Comparison of ENCODE assay signal across 8 cellular contexts in genomic region chr19:345320-345879, GRCh38. TPM values are rescaled to one million over a fixed set of nuclear protein-coding genes. Genes with fewer than 3 reads are reported as not detected.
DNase-seq lines count a peak whose midpoint lies in the region; ATAC-seq, FAIRE-seq and TF ChIP-seq lines count a peak whose summit lies in the region.

No MANE protein-coding gene starts in this region.

- peak overlapping the region; percentile 59 for H2AFZ ChIP-seq in endothelial cell of umbilical vein (ENCODE audit: low read depth, low read length)

- H3K27me3 Mint-ChIP-seq in osteocyte (ENCODE audit: unreplicated experiment), result no peaks in the 10 kb centered on the region

- peaks cover 39% of the 10 kb centered on the region for H3K4me1 Mint-ChIP-seq in osteocyte (ENCODE audit: unreplicated experiment)

- TF ChIP-seq POLR2A in endothelial cell of umbilical vein (IDR thresholded peaks at IDR 0.05; ENCODE audit: low read depth, low read length), result no peak

- H3K9me3 ChIP-seq in ES-I3 (ENCODE audit: control insufficient read depth, insufficient read depth, low read length) (peaks cover 2% of the 10 kb centered on the region; the same call in 1 of the 2 replicates), endothelial cell of umbilical vein (replicated peaks; ENCODE audit: control insufficient read depth, insufficient read depth, low read length) (no peaks in the 10 kb centered on the region)

- no peak overlapping the region for H3K27ac Mint-ChIP-seq in osteocyte (ENCODE audit: unreplicated experiment)

- H3K9me1 ChIP-seq in endothelial cell of umbilical vein (replicated peaks; ENCODE audit: control insufficient read depth, extremely low read depth, insufficient read depth, low read length), result no peaks in the 10 kb centered on the region

- CTCF ChIA-PET in RWPE1 (lab: Yijun Ruan, JAX) (no interaction called here), endothelial cell of umbilical vein (lab: Charles Lee) (no interaction called here)

- BruUV-seq in endothelial cell of umbilical vein (replicated peaks; lab: Mats Ljungman, UMichigan), result no TSS peak

- DNase-seq in RWPE1 (ENCODE audit: low spot score), result no peak
- no peak for DNase-seq in endothelial cell of umbilical vein (ENCODE audit: low read depth, low spot score)
- DNase-seq in osteocyte (ENCODE audit: extremely low spot score, unreplicated experiment), result no peak
- DNase-seq in 8988T, result no peak
- DNase-seq in AML-193 (lab: John Stamatoyannopoulos, UW), result no peak

- H3K9ac ChIP-seq in ES-I3 (ENCODE audit: low read depth, low read length) (peak overlapping the region; percentile 90), endothelial cell of umbilical vein (replicated peaks; ENCODE audit: extremely low read depth, insufficient read depth, low read length) (no peak overlapping the region)

- H3K27ac ChIP-seq in RWPE1 (peak overlapping the region; percentile 83; the same call in 1 of the 2 replicates), endothelial cell of umbilical vein (ENCODE audit: insufficient read depth, low read depth, low read length) (no peak overlapping the region)

- no peak overlapping the region for H3K4me3 ChIP-seq in endothelial cell of umbilical vein (replicated peaks in 1 of 3; ENCODE audit: insufficient read depth in 1 of 3, low read depth in 1 of 3, low read length in 3 of 3)

- no peaks in the 10 kb centered on the region for H3K27me3 ChIP-seq in endothelial cell of umbilical vein (ENCODE audit: control insufficient read depth in 2 of 2, insufficient read depth in 2 of 2, low read length in 2 of 2)

- no peaks in the 10 kb centered on the region for H3K9me3 Mint-ChIP-seq in osteocyte (ENCODE audit: unreplicated experiment)

- peak overlapping the region; percentile 70 for H3K4me3 Mint-ChIP-seq in osteocyte (ENCODE audit: unreplicated experiment)

- intact Hi-C loops in endothelial cell of umbilical vein (cut with micrococcal nuclease), result loop anchor here (10.0 kb wide), 1 partner anchor 51 kb away; the partner anchor contains the start of gene PLPP2

- no peaks in the 10 kb centered on the region for H3K36me3 ChIP-seq in ES-I3 (ENCODE audit: insufficient read depth, low read length)
- H3K36me3 ChIP-seq in endothelial cell of umbilical vein (ENCODE audit: control insufficient read depth in 2 of 2, extremely low read depth in 1 of 2, insufficient read depth in 2 of 2, low read length in 2 of 2), result no peaks in the 10 kb centered on the region

- ATAC-seq in HG02840 (IDR thresholded peaks at IDR 0.05; ENCODE audit: low FRiP score, unreplicated experiment) (no peak), GM18861 (IDR thresholded peaks at IDR 0.05; ENCODE audit: unreplicated experiment) (no peak)

- H3K4me2 ChIP-seq in endothelial cell of umbilical vein (ENCODE audit: insufficient read depth, low read length), result no peak overlapping the region

- dilution Hi-C loops in endothelial cell of umbilical vein (cut with MboI; ENCODE audit: extremely low pct_ligation_motif_present, low sequenced_read_pairs), result no loop called here

- peaks cover 37% of the 10 kb centered on the region for H3K79me2 ChIP-seq in endothelial cell of umbilical vein (ENCODE audit: control insufficient read depth, insufficient read depth, low read length)

- no peak for TF ChIP-seq CTCF in RWPE1 (conservative IDR thresholded peaks at IDR 0.05; ENCODE audit: low read depth)
- TF ChIP-seq CTCF in endothelial cell of umbilical vein (IDR thresholded peaks at IDR 0.05; ENCODE audit: extremely low read depth in 1 of 2, insufficient read depth in 1 of 2, low read depth in 1 of 2, low read length in 2 of 2), result no peak
- TF ChIP-seq CTCF in osteocyte (IDR thresholded peaks at IDR 0.05), result no peak

- H3K36me3 Mint-ChIP-seq in osteocyte (ENCODE audit: unreplicated experiment), result peaks cover 2% of the 10 kb centered on the region

- no peak for FAIRE-seq in endothelial cell of umbilical vein (lab: Jason Lieb, UNC)

- H3K4me1 ChIP-seq in ES-I3 (ENCODE audit: insufficient read depth, low read length) (peaks cover 12% of the 10 kb centered on the region; the same call in 1 of the 2 replicates), endothelial cell of umbilical vein (ENCODE audit: control insufficient read depth, extremely low read depth, insufficient read depth, low read length) (peaks cover 35% of the 10 kb centered on the region)

- no peaks in the 10 kb centered on the region for H4K20me1 ChIP-seq in endothelial cell of umbilical vein (replicated peaks; ENCODE audit: control insufficient read depth, extremely low read depth, insufficient read depth, low read length)

- POLR2A ChIA-PET in RWPE1 (lab: Yijun Ruan, JAX; ENCODE audit: low non-redundant PET) (interaction anchor here (1.0 to 1.2 kb wide), 2 partner anchors 29 to 140 kb away, joined by 3 to 4 read pairs; no protein-coding TSS in a partner anchor), endothelial cell of umbilical vein (lab: Charles Lee) (no interaction called here)

TF ChIP-seq in endothelial cell of umbilical vein, 7 proteins besides CTCF, POLR2A, EP300 and RAD21:
- TF ChIP-seq JUN (IDR thresholded peaks at IDR 0.05; ENCODE audit: borderline replicate concordance, insufficient read depth, insufficient read length, low read depth) (no peak), MAX (IDR thresholded peaks at IDR 0.05; ENCODE audit: insufficient read depth, insufficient read length) (no peak), FOS (IDR thresholded peaks at IDR 0.05; ENCODE audit: borderline replicate concordance, insufficient read depth, low read length) (no peak), MYC (IDR thresholded peaks at IDR 0.05; ENCODE audit: low read depth, low read length) (no peak), EZH2 (IDR thresholded peaks at IDR 0.05; ENCODE audit: borderline replicate concordance, low read depth, low read length, severe bottlenecking) (no peak), POLR2AphosphoS5 (IDR thresholded peaks at IDR 0.05; ENCODE audit: insufficient read depth, low read depth, low read length) (no peak), GATA2 (IDR thresholded peaks at IDR 0.05; ENCODE audit: insufficient read depth, insufficient read length, low read depth, low read length) (no peak)

RNA-seq across cellular contexts. Expression of gene MIER2, which starts 0.8 kb away (rescaled TPM):
- total RNA-seq in endothelial cell of umbilical vein (41.7 and 44.9 TPM in 2 replicates), osteocyte (31.6 and 35.9 TPM in 2 replicates)
- 20.3 and 26.8 TPM in 2 replicates for polyA plus RNA-seq in endothelial cell of umbilical vein
- 17.4 and 20.3 TPM in 2 replicates for polyA plus RNA-seq in endothelial cell of umbilical vein (2011; cell fraction: cytosol; rRNA removed)
- polyA plus RNA-seq in endothelial cell of umbilical vein (2011; cell fraction: nucleus; rRNA removed), result 54.6 and 69.8 TPM in 2 replicates
- 44.8 and 55.7 TPM in 2 replicates for polyA plus RNA-seq in endothelial cell of umbilical vein (2012)
- polyA minus RNA-seq in endothelial cell of umbilical vein, result 70.1 and 74.1 TPM in 2 replicates
- 7.3 TPM for polyA minus RNA-seq in endothelial cell of umbilical vein (2011; cell fraction: cytosol; rRNA and poly(A)+ RNA removed)
- 35.1 and 41.4 TPM in 2 replicates for polyA minus RNA-seq in endothelial cell of umbilical vein (2011; cell fraction: nucleus; rRNA and poly(A)+ RNA removed)

RNA-seq across cellular contexts. Expression of gene PLPP2, which starts 54.2 kb away (rescaled TPM):
- total RNA-seq in endothelial cell of umbilical vein, result 12.0 and 27.9 TPM in 2 replicates
- polyA plus RNA-seq in endothelial cell of umbilical vein, result 34.3 and 36.3 TPM in 2 replicates
- polyA plus RNA-seq in endothelial cell of umbilical vein (2011; cell fraction: cytosol; rRNA removed), result 14.9 and 16.5 TPM in 2 replicates
- 14.2 and 15.9 TPM in 2 replicates for polyA plus RNA-seq in endothelial cell of umbilical vein (2011; cell fraction: nucleus; rRNA removed)
- 26.4 and 44.4 TPM in 2 replicates for polyA plus RNA-seq in endothelial cell of umbilical vein (2012)
- polyA minus RNA-seq in endothelial cell of umbilical vein, result 21.9 and 26.1 TPM in 2 replicates
- 40.7 TPM for polyA minus RNA-seq in endothelial cell of umbilical vein (2011; cell fraction: cytosol; rRNA and poly(A)+ RNA removed)
- 2.3 and 5.0 TPM in 2 replicates for polyA minus RNA-seq in endothelial cell of umbilical vein (2011; cell fraction: nucleus; rRNA and poly(A)+ RNA removed)
- total RNA-seq in osteocyte, result 1.5 and 1.9 TPM in 2 replicates
